ENCODE assay signal across 21 cellular contexts in genomic region chr11:122214567-122214966, GRCh38.
DNase-seq lines count a peak whose midpoint lies in the region; ATAC-seq and TF ChIP-seq lines count a peak whose summit lies in the region.
"Had no signal": no experiment of that assay in that cellular context is flagged by ENCODE, and none has a peak within 500 bp of the region (broad histone marks: within the 10 kb centered on the region; RNA-seq: fewer than 3 reads in every experiment).

No MANE protein-coding gene starts in this region.

- no peaks in the 10 kb centered on the region for H3K36me3 ChIP-seq in left ventricle myocardium inferior
- H3K36me3 ChIP-seq in osteoblast (ENCODE audit: insufficient read depth, low read length): no peaks in the 10 kb centered on the region
- no peaks in the 10 kb centered on the region for H3K36me3 ChIP-seq in uterus

- H3K27ac ChIP-seq in left ventricle myocardium inferior (replicated peaks) (peak overlapping the region; percentile 53), osteoblast (ENCODE audit: low read depth, low read length) (peak overlapping the region; percentile 89), uterus (peak overlapping the region; percentile 30 to 58)

- peak overlapping the region; percentile 44 for H3K4me2 ChIP-seq in osteoblast (ENCODE audit: insufficient read depth, low read length)

- intact Hi-C loops in left ventricle myocardium inferior (cut with micrococcal nuclease) (no loop called here), Right ventricle myocardium inferior (cut with DNase I) (loop anchor here (10.0 kb wide), 1 partner anchor 150 kb away; no protein-coding TSS in a partner anchor), uterus (cut with DNase I; ENCODE audit: low total_unique reads) (loop anchor here (10.0 kb wide), 1 partner anchor 290 kb away; no protein-coding TSS in a partner anchor)

- TF ChIP-seq POLR2A in uterus (IDR thresholded peaks at IDR 0.05): no peak

- POLR2A ChIA-PET in HEK293T (lab: Yijun Ruan, JAX): no interaction called here

- DNase-seq in left ventricle myocardium inferior (no peak), Right ventricle myocardium inferior (ENCODE audit: missing footprints) (no peak), chondrocyte (ENCODE audit: low spot score) (no peak), osteoblast (ENCODE audit: insufficient read length, low spot score, missing footprints) (peak; percentile 86), uterus (no peak), HEK293T (ENCODE audit: extremely low spot score) (no peak), NCI-H2081 treated with DMSO at 0.1 percent for 48 hours (lab: John Stamatoyannopoulos, UW) (no peak)
- DNase-seq in activated naive CD4-positive, alpha-beta T cell treated with anti-CD3 and anti-CD28 coated beads, Interleukin-2, amount 50 U/mL, for 16 hours: no peak
- DNase-seq: activated B cell treated with CpG ODN at 0.5 μM for 24 hours; activated CD4-positive, alpha-beta memory T cell treated with anti-CD3 and anti-CD28 coated beads, Interleukin-2, amount 10 ng/mL, durations not matched to agents 7 days and 5 days; activated T-cell treated with anti-CD3 and anti-CD28 coated beads, Interleukin-2, amount 50 U/mL, for 1 hour; GDM1; glutamatergic neuron; immature natural killer cell; NCI-H1436 treated with DMSO at 0.1 percent for 48 hours; NCI-H774; stimulated activated naive CD4-positive, alpha-beta T cell treated with Interleukin-2 at 50 U/mL for 16 hours; T-helper 9 cell had no signal

- H3K36me3 Mint-ChIP-seq in chondrocyte (ENCODE audit: low read depth): no peaks in the 10 kb centered on the region
- H3K36me3 Mint-ChIP-seq: activated naive CD4-positive, alpha-beta T cell treated with anti-CD3 and anti-CD28 coated beads, Interleukin-2, amount 50 U/mL, for 72 hours; immature natural killer cell had no signal

- H3K27ac Mint-ChIP-seq in chondrocyte (ENCODE audit: unreplicated experiment): peak overlapping the region; percentile 67
- H3K27ac Mint-ChIP-seq: activated B cell treated with CpG ODN at 0.5 μM for 24 hours; activated CD4-positive, alpha-beta memory T cell treated with anti-CD3 and anti-CD28 coated beads, Interleukin-2, amount 10 ng/mL, durations not matched to agents 7 days and 5 days; activated naive CD4-positive, alpha-beta T cell treated with anti-CD3 and anti-CD28 coated beads, Interleukin-2, amount 50 U/mL, for 72 hours; immature natural killer cell had no signal

- H4K20me1 ChIP-seq in osteoblast (ENCODE audit: insufficient read depth, low read length): no peaks in the 10 kb centered on the region

- H3K9me3 ChIP-seq in left ventricle myocardium inferior (replicated peaks) (no peaks in the 10 kb centered on the region), osteoblast (ENCODE audit: low read depth, low read length) (no peaks in the 10 kb centered on the region), uterus (no peaks in the 10 kb centered on the region)
- H3K9me3 ChIP-seq: A549 had no signal

- H3K27me3 ChIP-seq in left ventricle myocardium inferior (ENCODE audit: low read depth) (no peaks in the 10 kb centered on the region), osteoblast (ENCODE audit: insufficient read depth, low read length) (no peaks in the 10 kb centered on the region), uterus (no peaks in the 10 kb centered on the region)

- TF ChIP-seq CTCF in left ventricle myocardium inferior (IDR thresholded peaks at IDR 0.05; ENCODE audit: borderline replicate concordance) (no peak), chondrocyte (IDR thresholded peaks at IDR 0.05) (no peak), osteoblast (IDR thresholded peaks at IDR 0.05; ENCODE audit: extremely low read depth, low read depth, low read length) (no peak), uterus (IDR thresholded peaks at IDR 0.05) (no peak)

- H3K4me3 ChIP-seq in left ventricle myocardium inferior (no peak overlapping the region), osteoblast (ENCODE audit: insufficient read depth, low read length) (no peak overlapping the region), uterus (no peak overlapping the region)
- H3K4me3 ChIP-seq: A549, lung had no signal

- H3K4me3 Mint-ChIP-seq in chondrocyte (ENCODE audit: unreplicated experiment): no peak overlapping the region
- H3K4me3 Mint-ChIP-seq: activated B cell treated with CpG ODN at 0.5 μM for 24 hours; activated CD4-positive, alpha-beta memory T cell treated with anti-CD3 and anti-CD28 coated beads, Interleukin-2, amount 10 ng/mL, durations not matched to agents 7 days and 5 days; immature natural killer cell had no signal

- no peaks in the 10 kb centered on the region for H3K9me3 Mint-ChIP-seq in chondrocyte (ENCODE audit: low read depth)
- H3K9me3 Mint-ChIP-seq: activated B cell treated with CpG ODN at 0.5 μM for 24 hours; activated CD4-positive, alpha-beta memory T cell treated with anti-CD3 and anti-CD28 coated beads, Interleukin-2, amount 10 ng/mL, durations not matched to agents 7 days and 5 days; activated naive CD4-positive, alpha-beta T cell treated with anti-CD3 and anti-CD28 coated beads, Interleukin-2, amount 50 U/mL, for 72 hours; immature natural killer cell had no signal

- peaks cover 2% of the 10 kb centered on the region for H3K79me2 ChIP-seq in osteoblast (ENCODE audit: insufficient read depth, low read length)

- H3K4me1 Mint-ChIP-seq in chondrocyte (ENCODE audit: low read depth): peaks cover 40% of the 10 kb centered on the region
- H3K4me1 Mint-ChIP-seq: activated B cell treated with CpG ODN at 0.5 μM for 24 hours; activated CD4-positive, alpha-beta memory T cell treated with anti-CD3 and anti-CD28 coated beads, Interleukin-2, amount 10 ng/mL, durations not matched to agents 7 days and 5 days; immature natural killer cell had no signal

- peaks cover 29% of the 10 kb centered on the region for H3K4me1 ChIP-seq in left ventricle myocardium inferior
- peaks cover 44% of the 10 kb centered on the region for H3K4me1 ChIP-seq in osteoblast (ENCODE audit: insufficient read depth, low read length)
- H3K4me1 ChIP-seq in uterus: no peaks in the 10 kb centered on the region

- no peaks in the 10 kb centered on the region for H3K27me3 Mint-ChIP-seq in chondrocyte (ENCODE audit: low read depth)
- H3K27me3 Mint-ChIP-seq: activated CD4-positive, alpha-beta memory T cell treated with anti-CD3 and anti-CD28 coated beads, Interleukin-2, amount 10 ng/mL, durations not matched to agents 7 days and 5 days had no signal

- CTCF ChIA-PET in HEK293T (lab: Yijun Ruan, JAX): interaction anchor here (0.6 to 1.7 kb wide), 6 partner anchors 12 to 559 kb away, joined by 3 to 7 read pairs (median 3); no protein-coding TSS in a partner anchor

- H2AFZ ChIP-seq in osteoblast (ENCODE audit: low read length): no peak overlapping the region

- no peak for ATAC-seq in Right ventricle myocardium inferior

TF ChIP-seq in HEK293T, 16 proteins besides CTCF, POLR2A, EP300 and RAD21:
- TF ChIP-seq CTBP1 (IDR thresholded peaks at IDR 0.05; ENCODE audit: borderline replicate concordance) (no peak), FOXK2 (IDR thresholded peaks at IDR 0.05) (no peak), SUZ12 (IDR thresholded peaks at IDR 0.05) (no peak), NFRKB (IDR thresholded peaks at IDR 0.05) (no peak), TARDBP (IDR thresholded peaks at IDR 0.05) (no peak)
